ENCODE assay signal across 32 cellular contexts in the genomic region with DNA sequence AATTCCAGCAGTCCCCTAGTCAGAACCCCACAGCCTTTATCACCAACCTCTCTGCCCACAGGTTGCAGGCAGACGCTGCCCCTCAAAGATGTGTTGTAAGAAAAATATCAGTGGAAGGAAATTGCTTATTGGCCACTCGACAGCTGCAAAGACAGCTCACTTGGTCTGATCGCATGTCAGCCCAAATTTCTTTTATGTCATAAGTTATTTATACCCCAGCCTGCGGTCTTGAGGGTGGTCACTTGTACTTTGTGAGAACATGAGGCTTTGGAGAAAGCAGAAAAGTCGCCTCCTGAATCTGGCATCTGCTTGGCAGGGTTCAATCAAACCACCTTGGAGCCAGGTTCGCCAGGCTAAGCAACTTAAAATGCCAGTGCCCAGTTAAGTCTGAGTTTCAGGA.
"Had no signal": no experiment of that assay in that cellular context is flagged by ENCODE, and none has a peak within 500 bp of the region (broad histone marks: within the 10 kb centered on the region; RNA-seq: fewer than 3 reads in every experiment).

No MANE protein-coding gene starts in this region.

- H3K4me3 ChIP-seq: adrenal gland, body of pancreas, breast epithelium had no signal

- ATAC-seq: activated CD8-positive, alpha-beta T cell treated with anti-CD3 and anti-CD28 coated beads for 36 hours; activated naive CD4-positive, alpha-beta T cell treated with anti-CD3 and anti-CD28 coated beads, Interleukin-2, amount 50 U/mL, for 72 hours; activated T-cell treated with anti-CD3 and anti-CD28 coated beads, Interleukin-2, amount 50 U/mL, for 4 hours; activated T-cell treated with anti-CD3 and anti-CD28 coated beads, Interleukin-2, amount 50 U/mL, for 72 hours; activated T-helper 17 cell treated with anti-CD3 and anti-CD28 coated beads, Interleukin-2, amount 50 U/mL, for 72 hours; body of pancreas had no signal

- H3K36me3 ChIP-seq: adrenal gland, brain microvascular endothelial cell, breast epithelium had no signal

- DNase-seq: activated B cell treated with CpG ODN at 0.5 μM for 24 hours; activated CD4-positive, alpha-beta memory T cell treated with anti-CD3 and anti-CD28 coated beads for 36 hours; activated CD4-positive, alpha-beta T cell treated with anti-CD3 and anti-CD28 coated beads for 4 hours; activated CD4-positive, alpha-beta T cell treated with anti-CD3 and anti-CD28 coated beads, Interleukin-2, amount 10 ng/mL, durations not matched to agents 24 days and 14 days; activated CD4-positive, alpha-beta T cell treated with anti-CD3 and anti-CD28 coated beads, Interleukin-2, amount 50 U/mL, for 1 hour; activated CD4-positive, alpha-beta T cell treated with anti-CD3 and anti-CD28 coated beads, Interleukin-2, amount 50 U/mL, for 4 hours; activated CD4-positive, CD25-positive, alpha-beta regulatory T cell treated with anti-CD3 and anti-CD28 coated beads, Interleukin-2, amount 50 U/mL, for 72 hours; activated CD8-positive, alpha-beta memory T cell treated with anti-CD3 and anti-CD28 coated beads, Interleukin-2, amount 50 U/mL, for 4 hours; activated CD8-positive, alpha-beta T cell treated with anti-CD3 and anti-CD28 coated beads for 36 hours; activated effector memory CD4-positive, alpha-beta T cell treated with anti-CD3 and anti-CD28 coated beads, Interleukin-2, amount 50 U/mL, for 16 hours; activated gamma-delta T cell treated with Interleukin-2 at 50 U/mL for 16 hours; activated naive CD4-positive, alpha-beta T cell; activated naive CD4-positive, alpha-beta T cell treated with anti-CD3 and anti-CD28 coated beads for 36 hours; activated naive CD4-positive, alpha-beta T cell treated with anti-CD3 and anti-CD28 coated beads, Interleukin-2, amount 50 U/mL, for 16 hours; activated naive CD8-positive, alpha-beta T cell treated with anti-CD3 and anti-CD28 coated beads for 36 hours; activated T-cell treated with anti-CD3 and anti-CD28 coated beads for 4 hours; activated T-cell treated with anti-CD3 and anti-CD28 coated beads, Interleukin-2, amount 50 U/mL, for 1 hour; activated T-cell treated with anti-CD3 and anti-CD28 coated beads, Interleukin-2, amount 50 U/mL, for 4 hours; activated T-cell treated with anti-CD3 and anti-CD28 coated beads, Interleukin-2, amount 50 U/mL, for 72 hours; adrenal gland; amniotic stem cell; aorta; body of pancreas; brain microvascular endothelial cell; central memory CD4-positive, alpha-beta T cell; T-helper 1 cell; T-helper 2 cell; T-helper 9 cell had no signal

- H3K9me3 ChIP-seq: adrenal gland, body of pancreas, breast epithelium had no signal

- H3K27ac ChIP-seq: adrenal gland, body of pancreas, brain microvascular endothelial cell, breast epithelium, VCaP had no signal

- H3K4me1 ChIP-seq: adrenal gland, body of pancreas, breast epithelium had no signal

- H3K27me3 ChIP-seq: adrenal gland, body of pancreas, brain microvascular endothelial cell, breast epithelium had no signal
